Comparison of ENCODE assay signal across 8 cellular contexts in genomic region chr3:29686889-29687592, GRCh38.
A peak's percentile ranks its signal among the peaks of the same experiment; 100 is the strongest.
DNase-seq lines count a peak whose midpoint lies in the region; ATAC-seq lines count a peak whose summit lies in the region.

No MANE protein-coding gene starts in this region.

- DNase-seq in Jurkat, Clone E6-1 (ENCODE audit: low read depth, low spot score) = peak; percentile 25
- DNase-seq in hepatic stellate cell (ENCODE audit: low spot score) (peak; percentile 18), ecto neural progenitor cell (ENCODE audit: low spot score) (no peak), NCI-H446 treated with DMSO at 0.1 percent for 48 hours (lab: John Stamatoyannopoulos, UW) (no peak), NCI-H2171 (lab: John Stamatoyannopoulos, UW) (no peak), NCI-H345 treated with DMSO at 0.1 percent for 48 hours (lab: John Stamatoyannopoulos, UW; ENCODE audit: unreplicated experiment) (no peak)

- ATAC-seq in GM18499 (IDR thresholded peaks at IDR 0.05; ENCODE audit: insufficient read depth, unreplicated experiment) = peak; percentile 99
- ATAC-seq in GM21717 (IDR thresholded peaks at IDR 0.05; ENCODE audit: unreplicated experiment) = peak; percentile 90

- no peak overlapping the region for H3K4me3 ChIP-seq in Jurkat, Clone E6-1 (ENCODE audit: low read length)

Comparison
In these comparisons a context has a peak if more than half of its experiments do, and no peak if none do; other contexts are left out.
1. DNase-seq: peak in Jurkat, Clone E6-1 (single experiment) and hepatic stellate cell (single experiment); none in ecto neural progenitor cell (single experiment), NCI-H446 treated with DMSO at 0.1 percent for 48 hours (single experiment), NCI-H2171 (single experiment) and NCI-H345 treated with DMSO at 0.1 percent for 48 hours (single experiment).